24 cellular contexts compared by ENCODE assay signal in the genomic region with DNA sequence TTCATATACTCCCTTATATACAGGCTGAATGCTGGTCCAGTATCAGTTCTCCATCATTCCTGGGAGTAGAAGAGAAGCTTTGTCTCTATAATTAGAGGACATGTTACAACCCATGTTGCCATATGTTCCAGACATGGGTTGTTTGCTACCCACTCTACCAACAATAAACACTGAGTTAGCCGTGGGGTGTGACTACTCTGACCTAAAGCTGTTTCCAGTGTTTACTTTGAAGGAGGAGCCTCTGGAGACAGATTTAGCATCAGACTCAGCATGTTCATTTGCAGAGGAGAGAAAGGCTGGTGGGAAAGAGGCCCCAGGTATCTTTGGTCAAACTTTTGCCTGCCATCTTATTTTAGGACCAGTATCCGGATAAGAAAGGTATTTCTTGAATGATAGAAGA.
A peak's percentile ranks its signal among the peaks of the same experiment; 100 is the strongest.
DNase-seq lines count a peak whose midpoint lies in the region; ATAC-seq and TF ChIP-seq lines count a peak whose summit lies in the region.
"Had no signal": no experiment of that assay in that cellular context is flagged by ENCODE, and none has a peak within 500 bp of the region (broad histone marks: within the 10 kb centered on the region; RNA-seq: fewer than 3 reads in every experiment).

No MANE protein-coding gene starts in this region.

- H3K4me3 ChIP-seq in psoas muscle: no peak overlapping the region
- H3K4me3 ChIP-seq: GM23338 had no signal

- peaks cover 16% of the 10 kb centered on the region for H3K9me3 Mint-ChIP-seq in nephron progenitor cell
- H3K9me3 Mint-ChIP-seq: GM23338, T-cell had no signal

- peaks cover 62% of the 10 kb centered on the region for H3K4me1 Mint-ChIP-seq in nephron progenitor cell

- H3K36me3 Mint-ChIP-seq in nephron progenitor cell (ENCODE audit: low read depth): peaks cover 16% of the 10 kb centered on the region
- H3K36me3 Mint-ChIP-seq: T-cell had no signal

- intact Hi-C loops in psoas muscle (cut with DNase I): loop anchor here (5.0 kb wide), 2 partner anchors 283 to 348 kb away; partner anchors contain the start of gene ZDHHC14 (in 1 of the 2)

- WGBS in psoas muscle, 3 donors: 86 to 91% (median 89%) methylated on average over 2 of the region's 2 CpGs

- no peak for TF ChIP-seq CTCF in nephron progenitor cell (IDR thresholded peaks at IDR 0.05)
- TF ChIP-seq CTCF in psoas muscle (IDR thresholded peaks at IDR 0.05): no peak

- H3K4me3 Mint-ChIP-seq in nephron progenitor cell: no peak overlapping the region
- H3K4me3 Mint-ChIP-seq: GM23338, T-cell had no signal

- peaks cover 22% of the 10 kb centered on the region for H3K4me1 ChIP-seq in psoas muscle

- no peaks in the 10 kb centered on the region for H3K9me3 ChIP-seq in psoas muscle
- H3K9me3 ChIP-seq: SK-N-SH had no signal

- H3K27ac ChIP-seq in psoas muscle: no peak overlapping the region
- H3K27ac ChIP-seq: 22Rv1, C4-2B had no signal

- H3K27me3 ChIP-seq in psoas muscle (ENCODE audit: insufficient read depth in 3 of 3, low read length in 2 of 3): no peaks in the 10 kb centered on the region

- ATAC-seq in left lobe of liver: no peak
- ATAC-seq in psoas muscle: no peak
- ATAC-seq in GM21529 (IDR thresholded peaks at IDR 0.05; ENCODE audit: unreplicated experiment): no peak
- ATAC-seq: GM23338, PC-3, T-cell had no signal

- peak overlapping the region; percentile 88 for H3K27ac Mint-ChIP-seq in nephron progenitor cell
- H3K27ac Mint-ChIP-seq: GM23338, T-cell had no signal

- H3K27me3 Mint-ChIP-seq in nephron progenitor cell (ENCODE audit: low read depth, poor library complexity): no peaks in the 10 kb centered on the region

- H3K36me3 ChIP-seq in psoas muscle (ENCODE audit: insufficient read depth in 1 of 2, low read depth in 1 of 2): no peaks in the 10 kb centered on the region

- peak; percentile 4 for DNase-seq in DMS53 (lab: John Stamatoyannopoulos, UW)
- DNase-seq in DMS53 treated with DMSO at 0.1 percent for 48 hours (lab: John Stamatoyannopoulos, UW; ENCODE audit: unreplicated experiment): no peak
- peak; percentile 21 to 86 (median 64) for DNase-seq in NCI-H1417 (lab: John Stamatoyannopoulos, UW)
- peak; percentile 83 for DNase-seq in NCI-H345 treated with DMSO at 0.1 percent for 48 hours (lab: John Stamatoyannopoulos, UW; ENCODE audit: unreplicated experiment)
- no peak for DNase-seq in nephron progenitor cell
- DNase-seq in left lobe of liver (ENCODE audit: low spot score): no peak
- DNase-seq in psoas muscle: no peak
- DNase-seq: AML-193, GF-D8, HCEC 1CT, Kasumi-1, MM.1S, NCI-H2081, NCI-H446, NCI-H82, PC-3, RPMI8226, SHP77 treated with DMSO at 0.1 percent for 48 hours, SK-N-SH, T-cell had no signal

Comparison
In these comparisons a context has a peak if more than half of its experiments do, and no peak if none do; other contexts are left out.
1. DNase-seq: peak in DMS53 (single experiment), NCI-H1417 (3 of 3) and NCI-H345 treated with DMSO at 0.1 percent for 48 hours (single experiment); none in DMS53 treated with DMSO at 0.1 percent for 48 hours (single experiment), nephron progenitor cell (single experiment), left lobe of liver (single experiment) and psoas muscle (0 of 2).